ENCODE assay signal across 23 cellular contexts in genomic region chr17:20210180-20210579, GRCh38.
"Had no signal": no experiment of that assay in that cellular context is flagged by ENCODE, and none has a peak within 500 bp of the region (broad histone marks: within the 10 kb centered on the region; RNA-seq: fewer than 3 reads in every experiment).

No MANE protein-coding gene starts in this region.

- H3K27me3 Mint-ChIP-seq: effector memory CD8-positive, alpha-beta T cell had no signal

- H3K9me3 Mint-ChIP-seq: effector memory CD8-positive, alpha-beta T cell had no signal

- H3K9me3 ChIP-seq: esophagus squamous epithelium, gastrocnemius medialis, heart right ventricle, left lung, lower lobe of right lung, mucosa of descending colon had no signal

- H3K4me3 ChIP-seq: coronary artery, dorsolateral prefrontal cortex, esophagus squamous epithelium, gastrocnemius medialis, heart right ventricle, left lung, lower lobe of right lung, mucosa of descending colon had no signal

- H3K36me3 ChIP-seq: gastrocnemius medialis, left lung, lower lobe of right lung had no signal

- H3K27ac ChIP-seq: epithelial cell of prostate, esophagus squamous epithelium, gastrocnemius medialis, heart right ventricle, left lung, lower lobe of right lung had no signal

- DNase-seq: dermis blood vessel endothelial cell; dorsolateral prefrontal cortex; effector CD4-positive, alpha-beta T cell; effector memory CD8-positive, alpha-beta T cell; endodermal cell; erythroblast; esophagus squamous epithelium; foreskin fibroblast; foreskin melanocyte; gastrocnemius medialis; glutamatergic neuron; heart right ventricle; hippocampal formation; left cardiac atrium; left lung; left ventricle myocardium superior; lower lobe of right lung; mesenchymal stem cell; mucosa of descending colon had no signal

- H3K4me1 ChIP-seq: gastrocnemius medialis had no signal

- H3K27ac Mint-ChIP-seq: endodermal cell, mesothelial cell of epicardium had no signal

- H3K27me3 ChIP-seq: dorsolateral prefrontal cortex, esophagus squamous epithelium, gastrocnemius medialis, heart right ventricle, left lung had no signal

- H3K4me3 Mint-ChIP-seq: effector memory CD8-positive, alpha-beta T cell; endodermal cell; mesothelial cell of epicardium had no signal

- ATAC-seq: effector memory CD8-positive, alpha-beta T cell; esophagus mucosa; gastrocnemius medialis; heart right ventricle; left cardiac atrium; left lung; left ventricle myocardium superior; lower lobe of right lung; mucosa of descending colon had no signal
